Comparison of ENCODE assay signal across 1 cellular context in genomic region chr11:77053217-77054013, GRCh38.
TF ChIP-seq lines count a peak whose summit lies in the region.

No MANE protein-coding gene starts in this region.

TF ChIP-seq in K562, 482 proteins besides CTCF, POLR2A, EP300 and RAD21 (continued from another document and continues in another):
- TF ChIP-seq ZNF639 (CRISPR knock-in tag; conservative IDR thresholded peaks at IDR 0.05 in 1 of 2, IDR thresholded peaks at IDR 0.05 in 1 of 2) (peak in 1 of 2 experiments; percentile 87; a peak in 2 of 4 replicates), SMAD3 (CRISPR knock-in tag; conservative IDR thresholded peaks at IDR 0.05) (peak; percentile 81; the same call in 1 of the 2 replicates), SNIP1 (IDR thresholded peaks at IDR 0.05; ENCODE audit: low read depth) (no peak), ZNF592 (IDR thresholded peaks at IDR 0.05) (peak; percentile 93), NR4A1 (CRISPR knock-in tag; IDR thresholded peaks at IDR 0.05) (no peak), NR4A1 (tag; IDR thresholded peaks at IDR 0.05) (peak; percentile 99), ZNF518B (CRISPR knock-in tag; IDR thresholded peaks at IDR 0.05) (no peak), ID3 (CRISPR knock-in tag; IDR thresholded peaks at IDR 0.05) (no peak), ID3 (tag; IDR thresholded peaks at IDR 0.05) (peak; percentile 95), ZNF444 (CRISPR knock-in tag; IDR thresholded peaks at IDR 0.05) (0 out of 2 replicates have a peak, but pooled peaks have one; percentile 63), TSHZ1 (CRISPR knock-in tag; IDR thresholded peaks at IDR 0.05) (0 out of 2 replicates have a peak, but pooled peaks have one; percentile 27), ETS2 (tag; IDR thresholded peaks at IDR 0.05; ENCODE audit: borderline replicate concordance, poor library complexity, severe bottlenecking) (no peak), MIER1 (IDR thresholded peaks at IDR 0.05; ENCODE audit: low read depth) (no peak), ZNF740 (CRISPR knock-in tag; IDR thresholded peaks at IDR 0.05) (no peak), ZNF740 (tag; IDR thresholded peaks at IDR 0.05) (0 out of 4 replicates have a peak, but pooled peaks of 1 of the 2 experiments have one; percentile 52), CREM (IDR thresholded peaks at IDR 0.05; ENCODE audit: low read depth) (no peak), ZNF589 (CRISPR knock-in tag; IDR thresholded peaks at IDR 0.05; ENCODE audit: low read depth) (peak; percentile 87), CAMTA2 (CRISPR knock-in tag; conservative IDR thresholded peaks at IDR 0.05) (no peak), U2AF2 (optimal IDR thresholded peaks at IDR 0.05; ENCODE audit: low read depth, low read length) (no peak), TAL1 (IDR thresholded peaks at IDR 0.05) (peak; percentile 45; the same call in 1 of the 2 replicates), ZSCAN32 (CRISPR knock-in tag; IDR thresholded peaks at IDR 0.05) (0 out of 2 replicates have a peak, but pooled peaks have one; percentile 53), E2F4 (CRISPR knock-in tag; IDR thresholded peaks at IDR 0.05; ENCODE audit: low read depth) (no peak), CREB3 (tag; conservative IDR thresholded peaks at IDR 0.05; ENCODE audit: low read depth) (peak; percentile 94), TFAP4 (CRISPR knock-in tag; IDR thresholded peaks at IDR 0.05; ENCODE audit: borderline replicate concordance) (no peak), ZNF511 (CRISPR knock-in tag; IDR thresholded peaks at IDR 0.05) (no peak), YBX1 (IDR thresholded peaks at IDR 0.05) (no peak), TAF7 (tag; IDR thresholded peaks at IDR 0.05) (no peak; the same call in 1 of the 2 replicates), E2F1 (CRISPR knock-in tag; IDR thresholded peaks at IDR 0.05) (no peak), ZNF668 (CRISPR knock-in tag; IDR thresholded peaks at IDR 0.05) (peak; percentile 94), TEAD4 (IDR thresholded peaks at IDR 0.05; ENCODE audit: low read length) (peak; percentile 40; the same call in 1 of the 2 replicates), TEAD4 (CRISPR knock-in tag; IDR thresholded peaks at IDR 0.05; ENCODE audit: borderline replicate concordance) (no peak), ZNF551 (CRISPR knock-in tag; IDR thresholded peaks at IDR 0.05) (peak; percentile 58; the same call in 1 of the 2 replicates), TCF7L2 (IDR thresholded peaks at IDR 0.05; ENCODE audit: low read depth, low read length) (no peak), TFE3 (CRISPR knock-in tag; IDR thresholded peaks at IDR 0.05) (peak; percentile 32; the same call in 1 of the 2 replicates), RAD51 (IDR thresholded peaks at IDR 0.05; ENCODE audit: borderline replicate concordance, low read depth) (no peak)
